Comparison of ENCODE assay signal across 20 cellular contexts in genomic region chr9:125998837-125999503, GRCh38.
A peak's percentile ranks its signal among the peaks of the same experiment; 100 is the strongest.
DNase-seq lines count a peak whose midpoint lies in the region; ATAC-seq and TF ChIP-seq lines count a peak whose summit lies in the region.
"Had no signal": no experiment of that assay in that cellular context is flagged by ENCODE, and none has a peak within 500 bp of the region (broad histone marks: within the 10 kb centered on the region; RNA-seq: fewer than 3 reads in every experiment).

No MANE protein-coding gene starts in this region.

- no peaks in the 10 kb centered on the region for H3K9me3 Mint-ChIP-seq in activated naive CD4-positive, alpha-beta T cell treated with anti-CD3 and anti-CD28 coated beads, Interleukin-2, amount 10 ng/mL, durations not matched to agents 7 days and 5 days
- no peaks in the 10 kb centered on the region for H3K9me3 Mint-ChIP-seq in neural progenitor cell
- H3K9me3 Mint-ChIP-seq: CD4-positive, alpha-beta T cell had no signal

- CTCF ChIA-PET in activated naive CD4-positive, alpha-beta T cell treated with anti-CD3 and anti-CD28 coated beads, Interleukin-2, amount 10 ng/mL, durations not matched to agents 7 days and 5 days (lab: Charles Lee), result no interaction called here

- H3K27ac ChIP-seq in neural progenitor cell, result no peak overlapping the region
- H3K27ac ChIP-seq: SJCRH30 had no signal

- DNase-seq in activated naive CD4-positive, alpha-beta T cell treated with anti-CD3 and anti-CD28 coated beads, Interleukin-2, amount 10 ng/mL, durations not matched to agents 7 days and 5 days, result peak; percentile 12
- no peak for DNase-seq in activated naive CD4-positive, alpha-beta T cell (lab: John Stamatoyannopoulos, UW)
- DNase-seq in NT2/D1 (ENCODE audit: low read depth, low spot score), result no peak
- DNase-seq in neural progenitor cell (ENCODE audit: low spot score), result no peak
- DNase-seq: CD4-positive, alpha-beta T cell; DND-41; KBM-7; NCI-H1092; NCI-H1436 treated with DMSO at 0.1 percent for 48 hours; NCI-H1930; NCI-H69; NK-92 treated with Interleukin-12 subunit alpha and Interleukin-12 subunit beta, amount 100 ng/mL, for 24 hours had no signal

- H3K27me3 Mint-ChIP-seq in activated naive CD4-positive, alpha-beta T cell treated with anti-CD3 and anti-CD28 coated beads, Interleukin-2, amount 10 ng/mL, durations not matched to agents 7 days and 5 days, result peaks cover 4% of the 10 kb centered on the region
- H3K27me3 Mint-ChIP-seq in neural progenitor cell (ENCODE audit: insufficient read depth, low read depth), result peaks cover 2% of the 10 kb centered on the region

- H3K4me2 ChIP-seq in neural progenitor cell, result peak overlapping the region; percentile 19

- H3K9me3 ChIP-seq in NT2/D1 (ENCODE audit: insufficient read depth, low read length) (no peaks in the 10 kb centered on the region), neural progenitor cell (ENCODE audit: low read depth) (no peaks in the 10 kb centered on the region)
- H3K9me3 ChIP-seq: Caco-2, HAP-1, SJCRH30 had no signal

- no peaks in the 10 kb centered on the region for H3F3A ChIP-seq in neural progenitor cell (ENCODE audit: low read depth)

- H3K36me3 Mint-ChIP-seq in activated naive CD4-positive, alpha-beta T cell treated with anti-CD3 and anti-CD28 coated beads, Interleukin-2, amount 10 ng/mL, durations not matched to agents 7 days and 5 days, result no peaks in the 10 kb centered on the region
- H3K36me3 Mint-ChIP-seq in neural progenitor cell, result no peaks in the 10 kb centered on the region

- H3K36me3 ChIP-seq in NT2/D1 (ENCODE audit: insufficient read depth, insufficient read length, low read length) (no peaks in the 10 kb centered on the region), neural progenitor cell (no peaks in the 10 kb centered on the region)
- H3K36me3 ChIP-seq: HAP-1, SJCRH30 had no signal

- H3K4me3 ChIP-seq in NT2/D1 (ENCODE audit: insufficient read length, low read depth) (no peak overlapping the region), neural progenitor cell (no peak overlapping the region)
- H3K4me3 ChIP-seq: GM12878, HAP-1, SJCRH30 had no signal

- TF ChIP-seq CTCF in neural progenitor cell (IDR thresholded peaks at IDR 0.05), result no peak

- no peak overlapping the region for H3K4me3 Mint-ChIP-seq in activated naive CD4-positive, alpha-beta T cell treated with anti-CD3 and anti-CD28 coated beads, Interleukin-2, amount 10 ng/mL, durations not matched to agents 7 days and 5 days
- H3K4me3 Mint-ChIP-seq in neural progenitor cell, result no peak overlapping the region
- H3K4me3 Mint-ChIP-seq: CD4-positive, alpha-beta T cell had no signal

- H3K4me1 Mint-ChIP-seq in activated naive CD4-positive, alpha-beta T cell treated with anti-CD3 and anti-CD28 coated beads, Interleukin-2, amount 10 ng/mL, durations not matched to agents 7 days and 5 days, result no peaks in the 10 kb centered on the region
- H3K4me1 Mint-ChIP-seq in neural progenitor cell, result peaks cover 9% of the 10 kb centered on the region

- H3K9ac ChIP-seq in NT2/D1 (ENCODE audit: insufficient read length, low read depth) (peak overlapping the region; percentile 8), neural progenitor cell (no peak overlapping the region)

- no peaks in the 10 kb centered on the region for H3K79me2 ChIP-seq in neural progenitor cell (ENCODE audit: low read depth)

- H3K27me3 ChIP-seq in NT2/D1 (ENCODE audit: insufficient read depth, insufficient read length), result no peaks in the 10 kb centered on the region
- no peaks in the 10 kb centered on the region for H3K27me3 ChIP-seq in neural progenitor cell
- H3K27me3 ChIP-seq: SJCRH30 had no signal

- H3K4me1 ChIP-seq in NT2/D1 (ENCODE audit: insufficient read depth, insufficient read length) (peaks cover 6% of the 10 kb centered on the region), neural progenitor cell (peaks cover 11% of the 10 kb centered on the region)
- H3K4me1 ChIP-seq: Caco-2, HAP-1, SJCRH30 had no signal

- H4K20me1 ChIP-seq in neural progenitor cell (ENCODE audit: low read depth), result no peaks in the 10 kb centered on the region

- H3K27ac Mint-ChIP-seq in activated naive CD4-positive, alpha-beta T cell treated with anti-CD3 and anti-CD28 coated beads, Interleukin-2, amount 10 ng/mL, durations not matched to agents 7 days and 5 days, result no peak overlapping the region
- no peak overlapping the region for H3K27ac Mint-ChIP-seq in neural progenitor cell
- H3K27ac Mint-ChIP-seq: CD4-positive, alpha-beta T cell had no signal

- ATAC-seq in HG03135 (IDR thresholded peaks at IDR 0.05; ENCODE audit: unreplicated experiment) (no peak), HG02870 (IDR thresholded peaks at IDR 0.05; ENCODE audit: unreplicated experiment) (no peak), GM21381 (IDR thresholded peaks at IDR 0.05; ENCODE audit: unreplicated experiment) (no peak)
- ATAC-seq: GM12878, Panc1 had no signal

- H2AFZ ChIP-seq in neural progenitor cell (replicated peaks), result no peak overlapping the region
